8 cellular contexts compared by ENCODE assay signal in genomic region chr17:75352079-75352569, GRCh38. TPM values are rescaled to one million over a fixed set of nuclear protein-coding genes. Genes with fewer than 3 reads are reported as not detected.
DNase-seq lines count a peak whose midpoint lies in the region; ATAC-seq, FAIRE-seq and TF ChIP-seq lines count a peak whose summit lies in the region.

No MANE protein-coding gene starts in this region.

- FAIRE-seq in astrocyte (lab: Jason Lieb, UNC), result no peak

- no peaks in the 10 kb centered on the region for H3K27me3 ChIP-seq in CD4-positive, alpha-beta memory T cell (ENCODE audit: insufficient read depth, low read length)
- H3K27me3 ChIP-seq in HUES48 (ENCODE audit: control insufficient read depth, insufficient read depth, low read length), result no peaks in the 10 kb centered on the region
- no peaks in the 10 kb centered on the region for H3K27me3 ChIP-seq in astrocyte (ENCODE audit: insufficient read depth, low read length)

- no peaks in the 10 kb centered on the region for H3K9me3 Mint-ChIP-seq in CD4-positive, alpha-beta memory T cell
- H3K9me3 Mint-ChIP-seq in astrocyte (ENCODE audit: unreplicated experiment), result no peaks in the 10 kb centered on the region
- H3K9me3 Mint-ChIP-seq in activated naive CD4-positive, alpha-beta T cell treated with anti-CD3 and anti-CD28 coated beads, Interleukin-2, amount 50 U/mL, for 72 hours, result peaks cover 3 to 4% of the 10 kb centered on the region in 2 donors

- no peaks in the 10 kb centered on the region for H3K36me3 ChIP-seq in CD4-positive, alpha-beta memory T cell (ENCODE audit: insufficient read depth, low read length)
- H3K36me3 ChIP-seq in HUES48 (ENCODE audit: control insufficient read depth, insufficient read depth, low read length) (no peaks in the 10 kb centered on the region), astrocyte (ENCODE audit: insufficient read depth, low read length) (no peaks in the 10 kb centered on the region)

- CTCF ChIA-PET in CD4-positive, alpha-beta memory T cell (lab: Charles Lee; ENCODE audit: partially characterized antibody), result no interaction called here

- POLR2A ChIA-PET in CD4-positive, alpha-beta memory T cell (lab: Charles Lee; ENCODE audit: partially characterized antibody), result interaction anchor here (0.6 to 1.1 kb wide), 2 partner anchors 14 to 35 kb away, joined by 3 to 4 read pairs; no protein-coding TSS in a partner anchor

- H3K4me1 ChIP-seq in CD4-positive, alpha-beta memory T cell (ENCODE audit: insufficient read depth, low read length), result peaks cover 55% of the 10 kb centered on the region
- H3K4me1 ChIP-seq in HUES48 (ENCODE audit: control insufficient read depth, insufficient read depth, low read length) (peaks cover 28% of the 10 kb centered on the region), astrocyte (ENCODE audit: insufficient read depth, low read length) (peaks cover 8% of the 10 kb centered on the region)

- no peak for TF ChIP-seq CTCF in astrocyte (IDR thresholded peaks at IDR 0.05; ENCODE audit: insufficient read depth, low read depth, low read length)

- peaks cover 10 to 20% of the 10 kb centered on the region in 2 donors for H3K36me3 Mint-ChIP-seq in CD4-positive, alpha-beta memory T cell
- peaks cover 6% of the 10 kb centered on the region for H3K36me3 Mint-ChIP-seq in astrocyte (ENCODE audit: low read depth, unreplicated experiment)
- H3K36me3 Mint-ChIP-seq in activated naive CD4-positive, alpha-beta T cell treated with anti-CD3 and anti-CD28 coated beads, Interleukin-2, amount 50 U/mL, for 72 hours, result peaks cover 5 to 26% of the 10 kb centered on the region in 2 donors

- peaks cover 91% of the 10 kb centered on the region for H3K79me2 ChIP-seq in astrocyte (ENCODE audit: insufficient read depth, low read length)

- intact Hi-C loops in CD4-positive, alpha-beta memory T cell (cut with micrococcal nuclease), result no loop called here
- intact Hi-C loops in posterior vena cava (cut with DNase I), result no loop called here

- H3K27me3 Mint-ChIP-seq in CD4-positive, alpha-beta memory T cell, result no peaks in the 10 kb centered on the region
- H3K27me3 Mint-ChIP-seq in astrocyte (ENCODE audit: low read depth, unreplicated experiment), result no peaks in the 10 kb centered on the region

- ATAC-seq in HG03521 (IDR thresholded peaks at IDR 0.05; ENCODE audit: unreplicated experiment), result no peak
- ATAC-seq in activated naive CD4-positive, alpha-beta T cell treated with anti-CD3 and anti-CD28 coated beads, Interleukin-2, amount 50 U/mL, for 72 hours, result no peak

- H4K20me1 ChIP-seq in astrocyte (ENCODE audit: insufficient read depth, low read length), result peaks cover 88% of the 10 kb centered on the region

- DNase-seq in CD4-positive, alpha-beta memory T cell, result no peak
- DNase-seq in astrocyte (ENCODE audit: low read depth) (no peak), mucosa of gallbladder (ENCODE audit: low spot score) (peak; percentile 60), posterior vena cava (ENCODE audit: low spot score) (no peak)
- no peak for DNase-seq in activated CD4-positive, alpha-beta T cell treated with anti-CD3 and anti-CD28 coated beads for 1 hour
- no peak for DNase-seq in activated naive CD4-positive, alpha-beta T cell treated with anti-CD3 and anti-CD28 coated beads, Interleukin-2, amount 50 U/mL, for 72 hours (ENCODE audit: low spot score in 2 of 2)

- H3K4me2 ChIP-seq in astrocyte (ENCODE audit: low read length), result no peak overlapping the region

- H2AFZ ChIP-seq in astrocyte (ENCODE audit: low read depth, low read length), result no peak overlapping the region

- H3K4me1 Mint-ChIP-seq in CD4-positive, alpha-beta memory T cell, result peaks cover 55 to 77% (median 68%) of the 10 kb centered on the region in 4 donors
- H3K4me1 Mint-ChIP-seq in astrocyte (ENCODE audit: low read depth, unreplicated experiment), result peaks cover 34% of the 10 kb centered on the region

- peak overlapping the region in 6 of 7 donors; percentile 19 to 60 (median 56) for H3K27ac Mint-ChIP-seq in CD4-positive, alpha-beta memory T cell
- peak overlapping the region; percentile 24 for H3K27ac Mint-ChIP-seq in astrocyte (ENCODE audit: unreplicated experiment)
- H3K27ac Mint-ChIP-seq in activated naive CD4-positive, alpha-beta T cell treated with anti-CD3 and anti-CD28 coated beads, Interleukin-2, amount 50 U/mL, for 72 hours, result peak overlapping the region in 1 of 2 donors; percentile 53

- no peaks in the 10 kb centered on the region for H3K9me3 ChIP-seq in CD4-positive, alpha-beta memory T cell (ENCODE audit: control insufficient read depth in 1 of 2, low read length in 2 of 2)
- H3K9me3 ChIP-seq in HUES48 (ENCODE audit: control insufficient read depth, insufficient read depth, low read length) (no peaks in the 10 kb centered on the region), astrocyte (ENCODE audit: insufficient read depth, low read depth, low read length) (no peaks in the 10 kb centered on the region)

- H3K4me3 Mint-ChIP-seq in CD4-positive, alpha-beta memory T cell, result no peak overlapping the region
- no peak overlapping the region for H3K4me3 Mint-ChIP-seq in astrocyte (ENCODE audit: unreplicated experiment)

- no peak overlapping the region for H3K9ac ChIP-seq in HUES48 (ENCODE audit: low read depth, low read length)
- no peak overlapping the region for H3K9ac ChIP-seq in astrocyte (ENCODE audit: low read length)

- no peak overlapping the region for H3K27ac ChIP-seq in CD4-positive, alpha-beta memory T cell (ENCODE audit: low read depth, low read length)
- H3K27ac ChIP-seq in HUES48 (ENCODE audit: low read depth, low read length), result peak overlapping the region; percentile 72
- H3K27ac ChIP-seq in astrocyte (ENCODE audit: low read depth, low read length), result no peak overlapping the region

- no peak overlapping the region for H3K4me3 ChIP-seq in CD4-positive, alpha-beta memory T cell (ENCODE audit: low read length in 2 of 2)
- H3K4me3 ChIP-seq in HUES48 (ENCODE audit: low read depth, low read length) (no peak overlapping the region), astrocyte (ENCODE audit: insufficient read depth, low read depth, low read length) (no peak overlapping the region)

RNA-seq across cellular contexts. Expression of gene GRB2, which starts 53.4 kb away (rescaled TPM):
- total RNA-seq in CD4-positive, alpha-beta memory T cell, result 100 to 1,000 TPM; 131 to 133 TPM
- polyA plus RNA-seq in CD4-positive, alpha-beta memory T cell, result 100 to 1,000 TPM; 129 to 155 TPM
- total RNA-seq in astrocyte (152 and 168 TPM in 2 replicates), mucosa of gallbladder (94.3 TPM), posterior vena cava (10 to 100 TPM; 87.2 to 97.8 TPM)
- 100 to 1,000 TPM; 163 to 180 TPM for total RNA-seq in activated naive CD4-positive, alpha-beta T cell treated with anti-CD3 and anti-CD28 coated beads, Interleukin-2, amount 50 U/mL, for 72 hours
